Comparison of ENCODE assay signal across 21 cellular contexts in genomic region chr7:107286751-107287621, GRCh38.
A peak's percentile ranks its signal among the peaks of the same experiment; 100 is the strongest.
DNase-seq lines count a peak whose midpoint lies in the region; ATAC-seq and TF ChIP-seq lines count a peak whose summit lies in the region.
"Had no signal": no experiment of that assay in that cellular context is flagged by ENCODE, and none has a peak within 500 bp of the region (broad histone marks: within the 10 kb centered on the region; RNA-seq: fewer than 3 reads in every experiment).

No MANE protein-coding gene starts in this region.

- H3K4me3 ChIP-seq in IMR-90 (ENCODE audit: insufficient read depth, low read depth, low read length) (no peak overlapping the region), fibroblast of villous mesenchyme (ENCODE audit: low read depth, low read length) (no peak overlapping the region), PC-9 (no peak overlapping the region)
- H3K4me3 ChIP-seq: coronary artery had no signal

- no peak overlapping the region for H2AFZ ChIP-seq in IMR-90 (replicated peaks; ENCODE audit: low read length, poor library complexity)
- no peak overlapping the region for H2AFZ ChIP-seq in PC-9

- H3K9me2 ChIP-seq in PC-9 (ENCODE audit: insufficient read depth), result no peaks in the 10 kb centered on the region
- H3K9me2 ChIP-seq: SK-N-SH had no signal

- H3K9me3 ChIP-seq in IMR-90 (ENCODE audit: control insufficient read depth, insufficient read depth, low read length) (no peaks in the 10 kb centered on the region), PC-9 (ENCODE audit: insufficient read depth, low read depth) (no peaks in the 10 kb centered on the region)

- H3K4me3 Mint-ChIP-seq in chondrocyte (ENCODE audit: unreplicated experiment), result no peak overlapping the region
- H3K4me3 Mint-ChIP-seq: activated naive CD8-positive, alpha-beta T cell; activated T-cell treated with anti-CD3 and anti-CD28 coated beads, Interleukin-2, amount 50 U/mL, for 4 hours; stimulated activated memory B cell treated with anti-CD40 and anti-IgM and Interleukin-4, amounts not matched to agents 10 μg/mL and 1 μg/mL and 100 μg/mL, for 72 hours had no signal

- dilution Hi-C loops in IMR-90 (cut with HindIII; ENCODE audit: low sequenced_read_pairs, unreplicated experiment), result no loop called here

- in situ Hi-C loops in IMR-90 (cut with MboI; ENCODE audit: low sequenced_read_pairs), result no loop called here

- DNase-seq in IMR-90 (no peak), fibroblast of villous mesenchyme (ENCODE audit: low read depth) (peak; percentile 46), midbrain (lab: John Stamatoyannopoulos, UW) (peak; percentile 43), PC-9 (no peak), chondrocyte (ENCODE audit: low spot score) (no peak), GM10248 (ENCODE audit: extremely low spot score) (no peak)
- DNase-seq: activated CD8-positive, alpha-beta memory T cell treated with anti-CD3 and anti-CD28 coated beads for 24 hours; activated T-cell treated with anti-CD3 and anti-CD28 coated beads, Interleukin-2, amount 50 U/mL, for 4 hours; H7; mammary epithelial cell; NCI-H1105 treated with DMSO at 0.1 percent for 48 hours; NCI-H2107; NK-92 treated with Interleukin-12 subunit alpha and Interleukin-12 subunit beta, amount 100 ng/mL, for 24 hours; occipital lobe; SK-N-SH had no signal

- no peak overlapping the region for H3K18ac ChIP-seq in IMR-90 (ENCODE audit: low read depth, low read length)

- no peak overlapping the region for H3K4me2 ChIP-seq in IMR-90 (ENCODE audit: low read depth, low read length)
- H3K4me2 ChIP-seq in PC-9, result no peak overlapping the region
- H3K4me2 ChIP-seq: SK-N-SH had no signal

- H4K8ac ChIP-seq in IMR-90 (ENCODE audit: low read depth in 2 of 2, low read length in 2 of 2), result no peak overlapping the region

- ATAC-seq in IMR-90 (ENCODE audit: low read depth) (no peak), HG03342 (IDR thresholded peaks at IDR 0.05; ENCODE audit: unreplicated experiment) (no peak)
- ATAC-seq: activated CD4-positive, CD25-positive, alpha-beta regulatory T cell treated with anti-CD3 and anti-CD28 coated beads, Interleukin-2, amount 50 U/mL, for 24 hours; activated T-cell treated with anti-CD3 and anti-CD28 coated beads, Interleukin-2, amount 50 U/mL, for 4 hours; stimulated activated memory B cell treated with anti-CD40 and anti-IgM and Interleukin-4, amounts not matched to agents 10 μg/mL and 1 μg/mL and 100 μg/mL, for 72 hours had no signal

- TF ChIP-seq RAD21 in IMR-90 (IDR thresholded peaks at IDR 0.05; ENCODE audit: low read length), result no peak

- 100% methylated on average over 1 of the region's 4 CpGs; no CpG with 5 or more reads in 1 of the 2 experiments for WGBS in IMR-90 (ENCODE audit: extremely low coverage in 2 of 2, insufficient read length in 1 of 2), 2 experiments

- intact Hi-C loops in IMR-90 (cut with micrococcal nuclease) (no loop called here), PC-9 (cut with micrococcal nuclease; ENCODE audit: unreplicated experiment) (no loop called here)

- no peaks in the 10 kb centered on the region for H3K4me1 Mint-ChIP-seq in chondrocyte (ENCODE audit: low read depth)
- H3K4me1 Mint-ChIP-seq: stimulated activated memory B cell treated with anti-CD40 and anti-IgM and Interleukin-4, amounts not matched to agents 10 μg/mL and 1 μg/mL and 100 μg/mL, for 72 hours had no signal

- H3K4me1 ChIP-seq in IMR-90 (ENCODE audit: control insufficient read depth, insufficient read depth, low read length), result no peaks in the 10 kb centered on the region
- H3K4me1 ChIP-seq in PC-9 (replicated peaks; ENCODE audit: insufficient read depth), result peaks cover 4% of the 10 kb centered on the region; the same call in 1 of the 2 replicates

- no peak overlapping the region for H2BK120ac ChIP-seq in IMR-90 (ENCODE audit: low read depth, low read length)

- no peak for TF ChIP-seq POLR2A in IMR-90 (IDR thresholded peaks at IDR 0.05; ENCODE audit: low read depth, low read length)

- no peak overlapping the region for H3K23ac ChIP-seq in IMR-90 (ENCODE audit: low read depth, low read length)

- H3K27me3 ChIP-seq in IMR-90 (ENCODE audit: control insufficient read depth, insufficient read depth, low read length) (no peaks in the 10 kb centered on the region), PC-9 (ENCODE audit: insufficient read depth, low read depth) (no peaks in the 10 kb centered on the region)

- no peak overlapping the region for H3K27ac Mint-ChIP-seq in chondrocyte (ENCODE audit: unreplicated experiment)
- H3K27ac Mint-ChIP-seq: activated naive CD8-positive, alpha-beta T cell; stimulated activated memory B cell treated with anti-CD40 and anti-IgM and Interleukin-4, amounts not matched to agents 10 μg/mL and 1 μg/mL and 100 μg/mL, for 72 hours had no signal

- POLR2A ChIA-PET in IMR-90 (lab: Charles Lee; ENCODE audit: unreplicated experiment) (no interaction called here), PC-9 (lab: Charles Lee; ENCODE audit: unreplicated experiment) (no interaction called here), GM10248 (lab: Yijun Ruan, JAX) (no interaction called here)

- no peak overlapping the region for H4K5ac ChIP-seq in IMR-90 (ENCODE audit: low read depth, low read length)

- no peak overlapping the region for H2BK15ac ChIP-seq in IMR-90 (ENCODE audit: low read depth, low read length)

- H3K27ac ChIP-seq in IMR-90 (ENCODE audit: insufficient read depth, low read length), result no peak overlapping the region
- H3K27ac ChIP-seq in temporal lobe (ENCODE audit: low read depth, low read length), result peak overlapping the region; percentile 69
- H3K27ac ChIP-seq in PC-9, result no peak overlapping the region

- CTCF ChIA-PET in IMR-90 (lab: Yijun Ruan, JAX), result no interaction called here
- CTCF ChIA-PET in PC-9 (lab: Charles Lee), result no interaction called here
- CTCF ChIA-PET in GM10248 (lab: Yijun Ruan, JAX), result interaction anchor here (0.9 kb wide), 1 partner anchor 87 kb away, joined by 4 read pairs; no protein-coding TSS in a partner anchor

- H3K79me1 ChIP-seq in IMR-90 (ENCODE audit: low read depth in 1 of 2, low read length in 2 of 2), result no peaks in the 10 kb centered on the region

- no peak overlapping the region for H4K91ac ChIP-seq in IMR-90 (ENCODE audit: insufficient read depth, low read depth, low read length)

- H2AK5ac ChIP-seq in IMR-90 (ENCODE audit: low read depth, low read length), result no peak overlapping the region

- H3K56ac ChIP-seq in IMR-90 (ENCODE audit: extremely low read depth, insufficient read depth, low read length), result no peak overlapping the region

- no peaks in the 10 kb centered on the region for H3K27me3 Mint-ChIP-seq in chondrocyte (ENCODE audit: low read depth)
- H3K27me3 Mint-ChIP-seq: activated naive CD8-positive, alpha-beta T cell; stimulated activated memory B cell treated with anti-CD40 and anti-IgM and Interleukin-4, amounts not matched to agents 10 μg/mL and 1 μg/mL and 100 μg/mL, for 72 hours had no signal

- H2AK9ac ChIP-seq in IMR-90 (replicated peaks; ENCODE audit: low read depth, low read length, poor library complexity), result no peak overlapping the region

- H2BK5ac ChIP-seq in IMR-90 (ENCODE audit: low read depth, low read length, poor library complexity, severe bottlenecking), result no peak overlapping the region

- no peak overlapping the region for H2BK20ac ChIP-seq in IMR-90 (ENCODE audit: low read depth, low read length)

- TF ChIP-seq CTCF in IMR-90 (conservative IDR thresholded peaks at IDR 0.05; ENCODE audit: low read depth, low read length) (no peak), fibroblast of villous mesenchyme (IDR thresholded peaks at IDR 0.05; ENCODE audit: insufficient read depth, low read depth, low read length) (no peak), PC-9 (conservative IDR thresholded peaks at IDR 0.05) (no peak), chondrocyte (IDR thresholded peaks at IDR 0.05) (no peak), GM10248 (IDR thresholded peaks at IDR 0.05; ENCODE audit: control extremely low read depth, extremely low read depth, low read depth, missing control alignments) (no peak)

- H3K9me3 Mint-ChIP-seq in chondrocyte (ENCODE audit: low read depth), result peaks cover 13% of the 10 kb centered on the region
- H3K9me3 Mint-ChIP-seq: activated T-cell treated with anti-CD3 and anti-CD28 coated beads, Interleukin-2, amount 50 U/mL, for 4 hours; stimulated activated memory B cell treated with anti-CD40 and anti-IgM and Interleukin-4, amounts not matched to agents 10 μg/mL and 1 μg/mL and 100 μg/mL, for 72 hours had no signal

- no peak overlapping the region for H3K14ac ChIP-seq in IMR-90 (replicated peaks; ENCODE audit: low read depth, low read length)

- H4K20me1 ChIP-seq in IMR-90 (ENCODE audit: insufficient read depth, low read length) (no peaks in the 10 kb centered on the region), PC-9 (ENCODE audit: insufficient read depth) (no peaks in the 10 kb centered on the region)

- H3K9ac ChIP-seq in IMR-90 (ENCODE audit: low read depth, low read length), result no peak overlapping the region
- H3K9ac ChIP-seq: SK-N-SH had no signal

- no peaks in the 10 kb centered on the region for H3K9me1 ChIP-seq in IMR-90 (ENCODE audit: insufficient read depth, low read length)

- BruUV-seq in IMR-90 (replicated peaks; lab: Mats Ljungman, UMichigan) (no TSS peak), PC-9 (replicated peaks; lab: Mats Ljungman, UMichigan) (no TSS peak)

- H3K36me3 Mint-ChIP-seq in chondrocyte (ENCODE audit: low read depth), result peaks cover 22% of the 10 kb centered on the region

- H3K79me2 ChIP-seq in PC-9 (ENCODE audit: low read depth), result no peaks in the 10 kb centered on the region

- H3K36me3 ChIP-seq in IMR-90 (ENCODE audit: control insufficient read depth, insufficient read depth, low read length) (no peaks in the 10 kb centered on the region), PC-9 (ENCODE audit: low read depth) (no peaks in the 10 kb centered on the region)

- no peaks in the 10 kb centered on the region for H3F3A ChIP-seq in PC-9 (ENCODE audit: insufficient read depth, low read depth)

- H3K4ac ChIP-seq in IMR-90 (ENCODE audit: low read depth, low read length), result no peak overlapping the region

TF ChIP-seq in IMR-90, 13 proteins besides CTCF, POLR2A, EP300 and RAD21:
- TF ChIP-seq MAFK (IDR thresholded peaks at IDR 0.05; ENCODE audit: low read depth, low read length), result peak; percentile 55; the same call in 1 of the 2 replicates
- TF ChIP-seq FOS (IDR thresholded peaks at IDR 0.05; ENCODE audit: low read depth, low read length), result no peak

Comparison
In these comparisons a context has a peak if more than half of its experiments do, and no peak if none do; other contexts are left out.
1. DNase-seq: peak in fibroblast of villous mesenchyme (single experiment) and midbrain (single experiment); none in IMR-90 (single experiment), PC-9 (0 of 2), chondrocyte (single experiment) and GM10248 (single experiment).